Comparison of ENCODE assay signal across 20 cellular contexts in the genomic region with DNA sequence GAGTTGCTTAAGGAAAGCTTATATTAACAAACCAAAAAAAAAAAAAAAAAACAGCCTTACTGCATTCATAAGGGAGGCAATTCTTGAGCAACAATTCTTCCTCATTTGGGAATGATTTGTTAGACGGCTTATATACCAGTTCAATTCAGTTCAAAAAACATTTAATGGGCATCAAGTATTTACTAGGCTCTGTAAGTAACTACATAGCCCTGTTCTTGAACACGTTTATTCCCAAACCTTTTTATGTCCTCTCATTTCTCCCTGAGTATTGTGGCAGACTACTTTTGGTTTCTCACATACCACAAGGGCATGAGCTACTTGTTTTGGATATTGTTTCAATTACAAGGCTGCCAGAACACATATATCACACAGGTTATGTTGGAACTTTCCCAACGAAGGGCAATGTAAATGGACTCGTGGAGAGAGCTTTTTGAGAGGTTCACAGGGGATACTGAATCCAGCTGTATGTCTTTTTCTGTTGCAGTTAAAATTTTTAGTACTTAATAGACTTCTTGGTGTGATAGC.
DNase-seq lines count a peak whose midpoint lies in the region; ATAC-seq and TF ChIP-seq lines count a peak whose summit lies in the region.
"Had no signal": no experiment of that assay in that cellular context is flagged by ENCODE, and none has a peak within 500 bp of the region (broad histone marks: within the 10 kb centered on the region; RNA-seq: fewer than 3 reads in every experiment).

No MANE protein-coding gene starts in this region.

- no peak overlapping the region for H3K27ac ChIP-seq in brain microvascular endothelial cell
- H3K27ac ChIP-seq: adrenal gland, right atrium auricular region had no signal

- in situ Hi-C loops in brain microvascular endothelial cell (cut with HindIII; ENCODE audit: low pct_ligation_motif_present, low sequenced_read_pairs), result no loop called here

- no peak for ATAC-seq in GM21717 (IDR thresholded peaks at IDR 0.05; ENCODE audit: unreplicated experiment)
- no peak for ATAC-seq in GM18520 (IDR thresholded peaks at IDR 0.05; ENCODE audit: unreplicated experiment)
- ATAC-seq in GM19035 (IDR thresholded peaks at IDR 0.05; ENCODE audit: unreplicated experiment), result no peak
- ATAC-seq: activated CD4-positive, alpha-beta T cell treated with anti-CD3 and anti-CD28 coated beads for 36 hours; PC-3 had no signal

- DNase-seq in AG08395 (ENCODE audit: low spot score) (peak; percentile 9), GM04504 (ENCODE audit: low read depth) (peak; percentile 17), brain microvascular endothelial cell (peak; percentile 3), mesothelial cell of epicardium (ENCODE audit: low spot score in 2 of 2, unreplicated experiment in 2 of 2) (no peak), activated gamma-delta T cell (lab: John Stamatoyannopoulos, UW) (no peak)
- DNase-seq: activated CD4-positive, alpha-beta T cell treated with anti-CD3 and anti-CD28 coated beads for 36 hours; activated CD8-positive, alpha-beta memory T cell treated with anti-CD3 and anti-CD28 coated beads, Interleukin-2, amount 50 U/mL, for 4 hours; activated effector memory CD4-positive, alpha-beta T cell treated with Interleukin-2 at 50 U/mL for 16 hours; adrenal gland; endodermal cell; left cardiac atrium; NCI-H1048; NCI-H748 treated with DMSO at 0.1 percent for 48 hours; PC-3; stimulated activated naive CD4-positive, alpha-beta T cell treated with Interleukin-2 at 50 U/mL for 16 hours; trophoblast cell had no signal

- no peak overlapping the region for H3K4me3 ChIP-seq in brain microvascular endothelial cell (ENCODE audit: low read depth, low read length)
- H3K4me3 ChIP-seq: adrenal gland, right atrium auricular region had no signal

- no peak for TF ChIP-seq CTCF in brain microvascular endothelial cell (IDR thresholded peaks at IDR 0.05; ENCODE audit: low read depth, low read length, missing control alignments)
- no peak for TF ChIP-seq CTCF in mesothelial cell of epicardium (IDR thresholded peaks at IDR 0.05; ENCODE audit: unreplicated experiment)

- H3K9me3 Mint-ChIP-seq in mesothelial cell of epicardium, result peaks cover 3% of the 10 kb centered on the region

- no peaks in the 10 kb centered on the region for H3K27me3 ChIP-seq in brain microvascular endothelial cell (replicated peaks)
- H3K27me3 ChIP-seq: adrenal gland, right atrium auricular region had no signal

- peaks cover 15% of the 10 kb centered on the region for H3K4me1 Mint-ChIP-seq in mesothelial cell of epicardium
- H3K4me1 Mint-ChIP-seq: activated CD4-positive, alpha-beta T cell treated with anti-CD3 and anti-CD28 coated beads for 36 hours; endodermal cell had no signal

- peak overlapping the region; percentile 69 for H3K27ac Mint-ChIP-seq in mesothelial cell of epicardium
- H3K27ac Mint-ChIP-seq: activated CD4-positive, alpha-beta T cell treated with anti-CD3 and anti-CD28 coated beads for 36 hours; endodermal cell had no signal

- no peaks in the 10 kb centered on the region for H3K36me3 ChIP-seq in brain microvascular endothelial cell (replicated peaks)
- H3K36me3 ChIP-seq: adrenal gland, right atrium auricular region had no signal

- no peaks in the 10 kb centered on the region for H3K27me3 Mint-ChIP-seq in mesothelial cell of epicardium (ENCODE audit: low read depth)
- H3K27me3 Mint-ChIP-seq: activated CD4-positive, alpha-beta T cell treated with anti-CD3 and anti-CD28 coated beads for 36 hours had no signal

- H3K36me3 Mint-ChIP-seq in mesothelial cell of epicardium, result no peaks in the 10 kb centered on the region

- H3K4me3 Mint-ChIP-seq in mesothelial cell of epicardium, result no peak overlapping the region
- H3K4me3 Mint-ChIP-seq: activated CD4-positive, alpha-beta T cell treated with anti-CD3 and anti-CD28 coated beads for 36 hours; endodermal cell had no signal

Comparison
In these comparisons a context has a peak if more than half of its experiments do, and no peak if none do; other contexts are left out.
1. DNase-seq: peak in AG08395 (single experiment), GM04504 (single experiment) and brain microvascular endothelial cell (single experiment); none in mesothelial cell of epicardium (0 of 2) and activated gamma-delta T cell (single experiment).